8 cellular contexts compared by ENCODE assay signal in genomic region chr2:178195390-178196166, GRCh38. TPM values are rescaled to one million over a fixed set of nuclear protein-coding genes. Genes with fewer than 3 reads are reported as not detected.
DNase-seq lines count a peak whose midpoint lies in the region; ATAC-seq lines count a peak whose summit lies in the region.

No MANE protein-coding gene starts in this region.

- H3K4me1 Mint-ChIP-seq in activated CD4-positive, alpha-beta T cell treated with anti-CD3 and anti-CD28 coated beads for 36 hours = peaks cover 7% of the 10 kb centered on the region
- peaks cover 12% of the 10 kb centered on the region for H3K4me1 Mint-ChIP-seq in activated CD4-positive, alpha-beta memory T cell treated with anti-CD3 and anti-CD28 coated beads, Interleukin-2, amount 10 ng/mL, durations not matched to agents 7 days and 5 days

- peaks cover 8% of the 10 kb centered on the region; the same call in 1 of the 2 replicates for H3K4me1 ChIP-seq in iPS-20b (ENCODE audit: insufficient read depth, low read length)

- no peak overlapping the region for H3K27ac ChIP-seq in iPS-20b (ENCODE audit: low read length)

- H3K27me3 ChIP-seq in iPS-20b (ENCODE audit: insufficient read depth, low read length) = peaks cover 67% of the 10 kb centered on the region

- POLR2A ChIA-PET in activated CD4-positive, alpha-beta T cell treated with anti-CD3 and anti-CD28 coated beads for 36 hours (lab: Charles Lee) = no interaction called here
- POLR2A ChIA-PET in activated CD4-positive, alpha-beta memory T cell treated with anti-CD3 and anti-CD28 coated beads, Interleukin-2, amount 10 ng/mL, durations not matched to agents 7 days and 5 days (lab: Charles Lee) = no interaction called here

- ATAC-seq in activated CD4-positive, alpha-beta T cell treated with anti-CD3 and anti-CD28 coated beads for 36 hours = no peak
- ATAC-seq in GM21423 (IDR thresholded peaks at IDR 0.05; ENCODE audit: unreplicated experiment) (no peak), GM19395 (IDR thresholded peaks at IDR 0.05; ENCODE audit: unreplicated experiment) (no peak)

- intact Hi-C loops in activated CD4-positive, alpha-beta T cell treated with anti-CD3 and anti-CD28 coated beads for 36 hours (cut with DNase I, micrococcal nuclease) = no loop called here

- H3K27me3 Mint-ChIP-seq in activated CD4-positive, alpha-beta T cell treated with anti-CD3 and anti-CD28 coated beads for 36 hours = peaks cover 47% of the 10 kb centered on the region
- H3K27me3 Mint-ChIP-seq in activated CD4-positive, alpha-beta memory T cell treated with anti-CD3 and anti-CD28 coated beads, Interleukin-2, amount 10 ng/mL, durations not matched to agents 7 days and 5 days = peaks cover 57% of the 10 kb centered on the region

- CTCF ChIA-PET in activated CD4-positive, alpha-beta T cell treated with anti-CD3 and anti-CD28 coated beads for 36 hours (lab: Charles Lee) = interaction anchor here (1.0 to 1.5 kb wide), 3 partner anchors 10 to 63 kb away, joined by 3 to 4 read pairs (median 4); no protein-coding TSS in a partner anchor
- CTCF ChIA-PET in activated CD4-positive, alpha-beta memory T cell treated with anti-CD3 and anti-CD28 coated beads, Interleukin-2, amount 10 ng/mL, durations not matched to agents 7 days and 5 days (lab: Charles Lee) = interaction anchor here (0.6 to 1.5 kb wide), 4 partner anchors 83 to 432 kb away, joined by 3 to 5 read pairs (median 4); partner anchors contain the start of gene RBM45

- H3K4me3 Mint-ChIP-seq in activated CD4-positive, alpha-beta T cell treated with anti-CD3 and anti-CD28 coated beads for 36 hours = peak overlapping the region; percentile 67
- peak overlapping the region; percentile 66 for H3K4me3 Mint-ChIP-seq in activated CD4-positive, alpha-beta memory T cell treated with anti-CD3 and anti-CD28 coated beads, Interleukin-2, amount 10 ng/mL, durations not matched to agents 7 days and 5 days

- H3K36me3 ChIP-seq in iPS-20b (ENCODE audit: insufficient read depth, low read depth, low read length) = no peaks in the 10 kb centered on the region

- no peak overlapping the region for H3K27ac Mint-ChIP-seq in activated CD4-positive, alpha-beta T cell treated with anti-CD3 and anti-CD28 coated beads for 36 hours
- no peak overlapping the region for H3K27ac Mint-ChIP-seq in activated CD4-positive, alpha-beta memory T cell treated with anti-CD3 and anti-CD28 coated beads, Interleukin-2, amount 10 ng/mL, durations not matched to agents 7 days and 5 days

- peak overlapping the region; percentile 52; the same call in 1 of the 2 replicates for H3K9ac ChIP-seq in iPS-20b (ENCODE audit: low read depth, low read length)

- H3K4me3 ChIP-seq in iPS-20b (ENCODE audit: low read length) = peak overlapping the region; percentile 80

- H3K9me3 Mint-ChIP-seq in activated CD4-positive, alpha-beta T cell treated with anti-CD3 and anti-CD28 coated beads for 36 hours (ENCODE audit: low read depth) = no peaks in the 10 kb centered on the region
- no peaks in the 10 kb centered on the region for H3K9me3 Mint-ChIP-seq in activated CD4-positive, alpha-beta memory T cell treated with anti-CD3 and anti-CD28 coated beads, Interleukin-2, amount 10 ng/mL, durations not matched to agents 7 days and 5 days

- no peak for DNase-seq in activated CD4-positive, alpha-beta T cell treated with anti-CD3 and anti-CD28 coated beads for 36 hours
- DNase-seq in activated CD4-positive, alpha-beta T cell treated with anti-CD3 and anti-CD28 coated beads for 1 hour = no peak
- DNase-seq in activated CD4-positive, alpha-beta memory T cell treated with anti-CD3 and anti-CD28 coated beads, Interleukin-2, amount 10 ng/mL, durations not matched to agents 7 days and 5 days = no peak
- DNase-seq in superior temporal gyrus (ENCODE audit: extremely low spot score) (peak; percentile 58), NOMO-1 (lab: John Stamatoyannopoulos, UW; ENCODE audit: unreplicated experiment in 2 of 2) (no peak)

- no peaks in the 10 kb centered on the region for H3K9me3 ChIP-seq in iPS-20b (ENCODE audit: insufficient read depth, low read depth, low read length)

- no peaks in the 10 kb centered on the region for H3K36me3 Mint-ChIP-seq in activated CD4-positive, alpha-beta T cell treated with anti-CD3 and anti-CD28 coated beads for 36 hours (ENCODE audit: low read depth)
- H3K36me3 Mint-ChIP-seq in activated CD4-positive, alpha-beta memory T cell treated with anti-CD3 and anti-CD28 coated beads, Interleukin-2, amount 10 ng/mL, durations not matched to agents 7 days and 5 days (ENCODE audit: low read depth) = no peaks in the 10 kb centered on the region

RNA-seq across cellular contexts. Expression of gene OSBPL6, which starts 1.3 kb away (rescaled TPM):
- 1 to 10 TPM; 2.5 to 3.3 TPM for total RNA-seq in activated CD4-positive, alpha-beta T cell treated with anti-CD3 and anti-CD28 coated beads for 36 hours
- total RNA-seq in activated CD4-positive, alpha-beta memory T cell treated with anti-CD3 and anti-CD28 coated beads, Interleukin-2, amount 10 ng/mL, durations not matched to agents 7 days and 5 days = under 1 TPM; 0.78 to 0.88 TPM
